In the genomic region with DNA sequence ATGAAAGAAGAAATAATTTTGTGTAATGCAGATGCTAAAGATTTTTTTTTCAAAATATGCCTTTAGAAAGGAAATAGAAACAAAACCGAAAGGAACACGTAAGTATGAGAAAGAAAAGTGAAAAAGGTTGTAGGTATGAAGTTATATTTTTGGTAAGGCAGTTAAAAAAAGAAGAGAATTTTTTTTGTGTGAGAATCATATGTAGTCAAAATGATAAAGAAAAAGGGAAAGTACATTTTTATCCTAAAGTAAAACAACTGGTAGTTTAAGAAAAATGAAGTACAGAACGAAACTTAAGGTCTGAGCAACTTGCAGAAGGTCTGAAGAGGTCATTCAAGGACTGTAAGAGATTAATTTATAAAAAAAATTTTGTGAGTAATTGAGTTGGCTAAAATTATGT, we compare ENCODE assay signal across 2 cellular contexts.
TF ChIP-seq lines count a peak whose summit lies in the region.

No MANE protein-coding gene starts in this region.

TF ChIP-seq in WTC11, 78 proteins besides CTCF, POLR2A, EP300 and RAD21 (continued from another document):
- no peak for TF ChIP-seq MYBL2 (CRISPR knock-in tag; IDR thresholded peaks at IDR 0.05)
- no peak for TF ChIP-seq ZNF232 (CRISPR knock-in tag; IDR thresholded peaks at IDR 0.05)
- TF ChIP-seq, protein P1, sequence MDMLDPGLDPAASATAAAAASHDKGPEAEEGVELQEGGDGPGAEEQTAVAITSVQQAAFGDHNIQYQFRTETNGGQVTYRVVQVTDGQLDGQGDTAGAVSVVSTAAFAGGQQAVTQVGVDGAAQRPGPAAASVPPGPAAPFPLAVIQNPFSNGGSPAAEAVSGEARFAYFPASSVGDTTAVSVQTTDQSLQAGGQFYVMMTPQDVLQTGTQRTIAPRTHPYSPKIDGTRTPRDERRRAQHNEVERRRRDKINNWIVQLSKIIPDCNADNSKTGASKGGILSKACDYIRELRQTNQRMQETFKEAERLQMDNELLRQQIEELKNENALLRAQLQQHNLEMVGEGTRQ (CRISPR knock-in tag; IDR thresholded peaks at IDR 0.05), result no peak
- TF ChIP-seq ELF4 (CRISPR knock-in tag; IDR thresholded peaks at IDR 0.05; ENCODE audit: low read depth), result no peak

TF ChIP-seq in HepG2, 621 proteins besides CTCF, POLR2A, EP300 and RAD21 (continued from another document):
- TF ChIP-seq, protein P2, sequence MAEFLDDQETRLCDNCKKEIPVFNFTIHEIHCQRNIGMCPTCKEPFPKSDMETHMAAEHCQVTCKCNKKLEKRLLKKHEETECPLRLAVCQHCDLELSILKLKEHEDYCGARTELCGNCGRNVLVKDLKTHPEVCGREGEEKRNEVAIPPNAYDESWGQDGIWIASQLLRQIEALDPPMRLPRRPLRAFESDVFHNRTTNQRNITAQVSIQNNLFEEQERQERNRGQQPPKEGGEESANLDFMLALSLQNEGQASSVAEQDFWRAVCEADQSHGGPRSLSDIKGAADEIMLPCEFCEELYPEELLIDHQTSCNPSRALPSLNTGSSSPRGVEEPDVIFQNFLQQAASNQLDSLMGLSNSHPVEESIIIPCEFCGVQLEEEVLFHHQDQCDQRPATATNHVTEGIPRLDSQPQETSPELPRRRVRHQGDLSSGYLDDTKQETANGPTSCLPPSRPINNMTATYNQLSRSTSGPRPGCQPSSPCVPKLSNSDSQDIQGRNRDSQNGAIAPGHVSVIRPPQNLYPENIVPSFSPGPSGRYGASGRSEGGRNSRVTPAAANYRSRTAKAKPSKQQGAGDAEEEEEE (CRISPR knock-in tag; IDR thresholded peaks at IDR 0.05; ENCODE audit: borderline replicate concordance), result no peak
- TF ChIP-seq, protein P3, sequence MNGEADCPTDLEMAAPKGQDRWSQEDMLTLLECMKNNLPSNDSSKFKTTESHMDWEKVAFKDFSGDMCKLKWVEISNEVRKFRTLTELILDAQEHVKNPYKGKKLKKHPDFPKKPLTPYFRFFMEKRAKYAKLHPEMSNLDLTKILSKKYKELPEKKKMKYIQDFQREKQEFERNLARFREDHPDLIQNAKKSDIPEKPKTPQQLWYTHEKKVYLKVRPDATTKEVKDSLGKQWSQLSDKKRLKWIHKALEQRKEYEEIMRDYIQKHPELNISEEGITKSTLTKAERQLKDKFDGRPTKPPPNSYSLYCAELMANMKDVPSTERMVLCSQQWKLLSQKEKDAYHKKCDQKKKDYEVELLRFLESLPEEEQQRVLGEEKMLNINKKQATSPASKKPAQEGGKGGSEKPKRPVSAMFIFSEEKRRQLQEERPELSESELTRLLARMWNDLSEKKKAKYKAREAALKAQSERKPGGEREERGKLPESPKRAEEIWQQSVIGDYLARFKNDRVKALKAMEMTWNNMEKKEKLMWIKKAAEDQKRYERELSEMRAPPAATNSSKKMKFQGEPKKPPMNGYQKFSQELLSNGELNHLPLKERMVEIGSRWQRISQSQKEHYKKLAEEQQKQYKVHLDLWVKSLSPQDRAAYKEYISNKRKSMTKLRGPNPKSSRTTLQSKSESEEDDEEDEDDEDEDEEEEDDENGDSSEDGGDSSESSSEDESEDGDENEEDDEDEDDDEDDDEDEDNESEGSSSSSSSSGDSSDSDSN (CRISPR knock-in tag; IDR thresholded peaks at IDR 0.05), result no peak
- TF ChIP-seq, protein P4, sequence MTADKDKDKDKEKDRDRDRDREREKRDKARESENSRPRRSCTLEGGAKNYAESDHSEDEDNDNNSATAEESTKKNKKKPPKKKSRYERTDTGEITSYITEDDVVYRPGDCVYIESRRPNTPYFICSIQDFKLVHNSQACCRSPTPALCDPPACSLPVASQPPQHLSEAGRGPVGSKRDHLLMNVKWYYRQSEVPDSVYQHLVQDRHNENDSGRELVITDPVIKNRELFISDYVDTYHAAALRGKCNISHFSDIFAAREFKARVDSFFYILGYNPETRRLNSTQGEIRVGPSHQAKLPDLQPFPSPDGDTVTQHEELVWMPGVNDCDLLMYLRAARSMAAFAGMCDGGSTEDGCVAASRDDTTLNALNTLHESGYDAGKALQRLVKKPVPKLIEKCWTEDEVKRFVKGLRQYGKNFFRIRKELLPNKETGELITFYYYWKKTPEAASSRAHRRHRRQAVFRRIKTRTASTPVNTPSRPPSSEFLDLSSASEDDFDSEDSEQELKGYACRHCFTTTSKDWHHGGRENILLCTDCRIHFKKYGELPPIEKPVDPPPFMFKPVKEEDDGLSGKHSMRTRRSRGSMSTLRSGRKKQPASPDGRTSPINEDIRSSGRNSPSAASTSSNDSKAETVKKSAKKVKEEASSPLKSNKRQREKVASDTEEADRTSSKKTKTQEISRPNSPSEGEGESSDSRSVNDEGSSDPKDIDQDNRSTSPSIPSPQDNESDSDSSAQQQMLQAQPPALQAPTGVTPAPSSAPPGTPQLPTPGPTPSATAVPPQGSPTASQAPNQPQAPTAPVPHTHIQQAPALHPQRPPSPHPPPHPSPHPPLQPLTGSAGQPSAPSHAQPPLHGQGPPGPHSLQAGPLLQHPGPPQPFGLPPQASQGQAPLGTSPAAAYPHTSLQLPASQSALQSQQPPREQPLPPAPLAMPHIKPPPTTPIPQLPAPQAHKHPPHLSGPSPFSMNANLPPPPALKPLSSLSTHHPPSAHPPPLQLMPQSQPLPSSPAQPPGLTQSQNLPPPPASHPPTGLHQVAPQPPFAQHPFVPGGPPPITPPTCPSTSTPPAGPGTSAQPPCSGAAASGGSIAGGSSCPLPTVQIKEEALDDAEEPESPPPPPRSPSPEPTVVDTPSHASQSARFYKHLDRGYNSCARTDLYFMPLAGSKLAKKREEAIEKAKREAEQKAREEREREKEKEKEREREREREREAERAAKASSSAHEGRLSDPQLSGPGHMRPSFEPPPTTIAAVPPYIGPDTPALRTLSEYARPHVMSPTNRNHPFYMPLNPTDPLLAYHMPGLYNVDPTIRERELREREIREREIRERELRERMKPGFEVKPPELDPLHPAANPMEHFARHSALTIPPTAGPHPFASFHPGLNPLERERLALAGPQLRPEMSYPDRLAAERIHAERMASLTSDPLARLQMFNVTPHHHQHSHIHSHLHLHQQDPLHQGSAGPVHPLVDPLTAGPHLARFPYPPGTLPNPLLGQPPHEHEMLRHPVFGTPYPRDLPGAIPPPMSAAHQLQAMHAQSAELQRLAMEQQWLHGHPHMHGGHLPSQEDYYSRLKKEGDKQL (CRISPR knock-in tag; IDR thresholded peaks at IDR 0.05; ENCODE audit: low read depth), result no peak
TF ChIP-seq in HepG2: peak in this region for 0.
